33 cellular contexts compared by ENCODE assay signal in the genomic region with DNA sequence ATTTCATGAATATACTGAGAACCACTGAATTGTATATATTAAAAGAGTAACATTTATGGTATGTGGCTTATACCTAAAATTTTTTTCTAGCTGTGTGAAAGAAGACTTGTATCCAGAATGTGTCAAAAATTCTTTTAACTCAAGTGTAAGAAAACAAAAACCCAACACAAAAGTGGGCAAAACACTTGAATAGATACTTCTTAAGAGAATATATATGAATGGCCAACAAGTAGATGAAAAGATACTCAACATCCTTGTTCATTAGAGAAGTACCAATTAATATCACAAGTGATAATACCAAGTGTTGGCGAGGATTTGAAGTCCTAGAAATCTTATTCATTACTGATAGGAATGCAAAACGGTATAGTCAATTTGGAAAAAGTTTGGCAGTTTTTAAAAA.
"Had no signal": no experiment of that assay in that cellular context is flagged by ENCODE, and none has a peak within 500 bp of the region (broad histone marks: within the 10 kb centered on the region; RNA-seq: fewer than 3 reads in every experiment).

No MANE protein-coding gene starts in this region.

- DNase-seq: Karpas-422, Kasumi-1, MG63, MM.1S, MV-4-11, NCI-H1048, NCI-H1092, NCI-H1092 treated with DMSO at 0.1 percent for 48 hours, NCI-H1105, NCI-H1105 treated with DMSO at 0.1 percent for 48 hours, NCI-H1417, NCI-H1417 treated with DMSO at 0.1 percent for 48 hours, NCI-H1436, NCI-H1436 treated with DMSO at 0.1 percent for 48 hours, NCI-H146, NCI-H1694, NCI-H1694 treated with DMSO at 0.1 percent for 48 hours, NCI-H187, NCI-H187 treated with DMSO at 0.1 percent for 48 hours, NCI-H1930, NCI-H2029, NCI-H2029 treated with DMSO at 0.1 percent for 48 hours, NCI-H2081, NCI-H2081 treated with DMSO at 0.1 percent for 48 hours, NCI-H2107, NCI-H2171, NCI-H2171 treated with DMSO at 0.1 percent for 48 hours, NCI-H2227 treated with DMSO at 0.1 percent for 48 hours, NCI-H226, NCI-H345, NCI-H446, NCI-H446 treated with DMSO at 0.1 percent for 48 hours, NCI-H510A had no signal
